8 cellular contexts compared by ENCODE assay signal in the genomic region with DNA sequence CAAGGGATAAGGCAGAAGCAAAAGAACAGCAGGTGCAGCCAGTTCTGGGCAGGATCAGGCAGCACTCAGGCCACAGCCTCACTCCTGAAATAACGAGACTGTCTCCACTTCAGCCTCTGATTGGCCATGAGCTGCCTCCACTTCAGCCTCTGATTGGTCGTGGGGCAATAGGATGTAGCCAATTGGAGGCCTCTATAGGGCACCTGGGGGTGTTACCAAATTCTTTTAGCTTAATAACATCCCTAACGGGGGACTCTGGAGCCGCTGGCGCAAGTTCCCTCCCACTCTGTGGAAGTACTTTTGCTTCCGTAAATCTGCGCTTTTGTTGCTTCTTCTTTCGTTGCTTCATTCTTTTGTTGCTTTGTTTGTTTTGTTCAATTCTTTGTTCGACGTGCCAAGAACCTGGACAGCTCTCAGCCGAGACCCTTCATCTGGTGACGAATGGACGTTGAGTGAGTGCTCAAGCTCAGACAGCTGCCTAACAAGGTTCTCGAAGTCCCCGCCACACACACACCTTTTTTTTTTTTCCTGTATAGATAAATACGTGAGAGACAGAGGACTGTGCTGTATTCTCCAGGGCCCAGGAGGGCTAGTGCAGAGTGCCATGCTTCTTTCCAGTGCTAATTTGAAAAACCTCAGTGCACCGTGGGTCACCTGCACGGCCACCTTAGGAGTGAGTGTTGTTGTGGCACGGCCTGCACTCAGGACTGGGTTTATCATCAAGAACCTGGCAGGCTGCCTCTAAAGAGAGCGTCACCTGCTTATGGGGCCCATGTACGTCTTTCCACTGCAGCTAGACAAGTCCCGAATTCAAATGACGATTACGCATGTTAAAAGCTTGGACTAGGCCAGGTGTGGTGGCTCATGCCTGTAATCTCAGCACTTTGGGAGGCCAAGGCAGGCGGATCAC. TPM values are rescaled to one million over a fixed set of nuclear protein-coding genes. Genes with fewer than 3 reads are reported as not detected.
DNase-seq lines count a peak whose midpoint lies in the region; ATAC-seq and TF ChIP-seq lines count a peak whose summit lies in the region.

No MANE protein-coding gene starts in this region.

- H3K9me3 ChIP-seq in endodermal cell (ENCODE audit: control insufficient read depth, low read length): no peaks in the 10 kb centered on the region

- TF ChIP-seq CTCF in endodermal cell (conservative IDR thresholded peaks at IDR 0.05) (no peak), neural crest cell (conservative IDR thresholded peaks at IDR 0.05) (no peak)

- 62 to 71% methylated on average over 20 to 24 of the region's 25 CpGs for WGBS in endodermal cell (ENCODE audit: insufficient coverage in 1 of 2, insufficient read length in 1 of 2), 2 experiments

- DNase-seq in H7 (peak; percentile 91), NCI-H2107 treated with DMSO at 0.1 percent for 48 hours (lab: John Stamatoyannopoulos, UW; ENCODE audit: unreplicated experiment) (peak; percentile 96), endodermal cell (peak; percentile 93), neural crest cell (ENCODE audit: low read depth, low spot score) (peak; percentile 49), T1000 (lab: John Stamatoyannopoulos, UW) (no peak)
- DNase-seq in effector CD4-positive, alpha-beta T cell: no peak

- H3K27me3 ChIP-seq in H7 (ENCODE audit: control insufficient read depth, insufficient read depth, low read length) (no peaks in the 10 kb centered on the region), endodermal cell (ENCODE audit: control insufficient read depth, insufficient read depth, low read length, poor library complexity, severe bottlenecking) (peaks cover 5% of the 10 kb centered on the region)

- H3K36me3 ChIP-seq in H7 (replicated peaks; ENCODE audit: control insufficient read depth, insufficient read depth, low read length): no peaks in the 10 kb centered on the region
- no peaks in the 10 kb centered on the region for H3K36me3 ChIP-seq in endodermal cell (ENCODE audit: control insufficient read depth, insufficient read depth, low read length)

- H3K36me3 Mint-ChIP-seq in endodermal cell (ENCODE audit: low read depth) (no peaks in the 10 kb centered on the region), neural crest cell (ENCODE audit: low read depth) (no peaks in the 10 kb centered on the region)

- H3K4me3 Mint-ChIP-seq in endodermal cell (peak overlapping the region; percentile 49), neural crest cell (peak overlapping the region; percentile 78)

- ATAC-seq in GM18517 (IDR thresholded peaks at IDR 0.05; ENCODE audit: unreplicated experiment): no peak
- ATAC-seq in GM21515 (IDR thresholded peaks at IDR 0.05; ENCODE audit: unreplicated experiment): no peak

- no peaks in the 10 kb centered on the region for H3K4me1 Mint-ChIP-seq in endodermal cell
- peaks cover 9% of the 10 kb centered on the region for H3K4me1 Mint-ChIP-seq in neural crest cell

- H3K4me3 ChIP-seq in H7 (ENCODE audit: insufficient read depth, low read depth, low read length) (peak overlapping the region; percentile 32), endodermal cell (ENCODE audit: low read length) (peak overlapping the region; percentile 72)

- H3K27ac Mint-ChIP-seq in endodermal cell: no peak overlapping the region
- peak overlapping the region; percentile 44 for H3K27ac Mint-ChIP-seq in neural crest cell (ENCODE audit: unreplicated experiment)

- H3K27me3 Mint-ChIP-seq in endodermal cell (ENCODE audit: insufficient read depth) (peaks cover 33% of the 10 kb centered on the region), neural crest cell (ENCODE audit: low read depth) (peaks cover 12% of the 10 kb centered on the region)

- H3K4me1 ChIP-seq in endodermal cell (ENCODE audit: control insufficient read depth, insufficient read depth, low read length): no peaks in the 10 kb centered on the region

- H3K9ac ChIP-seq in endodermal cell (ENCODE audit: extremely low read depth, low read length, poor library complexity, severe bottlenecking): no peak overlapping the region

- no peak overlapping the region for H3K27ac ChIP-seq in endodermal cell (ENCODE audit: low read depth, low read length)

- H3K9me3 Mint-ChIP-seq in endodermal cell (no peaks in the 10 kb centered on the region), neural crest cell (no peaks in the 10 kb centered on the region)

RNA-seq across cellular contexts. Expression of gene TUBGCP3, which starts 32.0 kb away (rescaled TPM):
- 19.2 and 25.8 TPM in 2 replicates for total RNA-seq in H7 (2014; rRNA removed; shearing (Covaris generic))
- total RNA-seq in endodermal cell: 10 to 100 TPM; 34.7 to 55.3 TPM
- 35.8 TPM for polyA plus RNA-seq in endodermal cell (2013, experiment 1 of 2)
- 32.8 TPM for polyA plus RNA-seq in endodermal cell (2013, experiment 2 of 2)
- 43.9 and 51.9 TPM in 2 replicates for total RNA-seq in neural crest cell

Comparison
In these comparisons a context has a peak if more than half of its experiments do, and no peak if none do; other contexts are left out.
1. DNase-seq: peak in H7 (single experiment), NCI-H2107 treated with DMSO at 0.1 percent for 48 hours (single experiment), endodermal cell (single experiment) and neural crest cell (single experiment); none in effector CD4-positive, alpha-beta T cell (single experiment) and T1000 (single experiment).